Comparison of ENCODE assay signal across 13 cellular contexts in the genomic region with DNA sequence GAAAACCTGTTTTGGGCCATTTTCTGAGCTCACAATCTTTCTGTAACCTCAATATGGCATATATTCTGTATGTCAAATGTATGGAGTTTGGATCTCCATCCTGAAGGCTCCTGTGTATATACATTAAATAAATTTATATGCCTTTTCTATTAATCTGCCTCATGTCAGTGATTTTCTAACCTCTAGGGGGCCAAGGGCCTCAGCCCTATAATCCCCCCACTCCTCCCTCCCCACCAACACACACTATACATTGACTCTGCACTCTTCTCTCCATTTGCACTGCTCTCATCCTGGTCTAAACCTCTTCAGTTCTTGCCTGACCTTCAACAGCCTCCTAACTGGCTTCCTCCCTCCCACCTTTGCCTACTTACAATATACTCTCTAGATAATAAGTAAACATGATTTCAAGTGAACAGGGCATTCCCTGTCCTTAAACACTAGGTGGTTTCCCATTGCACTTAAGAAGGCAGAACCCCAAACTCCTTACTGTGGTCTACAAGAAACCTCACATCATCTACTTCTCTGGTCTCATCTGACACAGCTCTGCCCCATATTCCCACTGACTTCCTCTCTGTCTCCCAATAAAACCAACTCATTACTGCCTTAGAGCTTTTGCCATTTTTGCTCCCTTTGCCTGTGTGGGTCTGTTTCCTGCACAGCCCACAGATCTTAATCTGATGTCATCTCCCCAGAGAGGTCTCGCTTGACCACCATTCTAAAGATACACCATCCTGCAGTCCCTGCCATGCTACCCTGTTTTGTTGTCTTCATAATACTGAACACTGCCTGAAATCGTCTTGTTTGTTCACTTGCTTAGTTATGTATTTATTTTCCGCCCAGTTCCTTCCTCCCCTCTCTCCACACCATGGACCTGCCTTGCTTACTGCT.
DNase-seq lines count a peak whose midpoint lies in the region; ATAC-seq, FAIRE-seq and TF ChIP-seq lines count a peak whose summit lies in the region.
"Had no signal": no experiment of that assay in that cellular context is flagged by ENCODE, and none has a peak within 500 bp of the region (broad histone marks: within the 10 kb centered on the region; RNA-seq: fewer than 3 reads in every experiment).

No MANE protein-coding gene starts in this region.

- TF ChIP-seq RAD21 in H1 (IDR thresholded peaks at IDR 0.05 in 1 of 2, conservative IDR thresholded peaks at IDR 0.05 in 1 of 2; ENCODE audit: low read depth in 2 of 2, low read length in 2 of 2): no peak

- no peak overlapping the region for H2BK20ac ChIP-seq in H1 (ENCODE audit: low read length)

- no peak overlapping the region for H3K18ac ChIP-seq in H1 (ENCODE audit: extremely low read depth, low read length)

- TF ChIP-seq POLR2A in H1 (IDR thresholded peaks at IDR 0.05; ENCODE audit: control extremely low read depth in 1 of 2, low read depth in 2 of 2, low read length in 2 of 2): no peak

- no peak overlapping the region for H3K23ac ChIP-seq in H1 (ENCODE audit: insufficient read length)

- H3K4me1 ChIP-seq in H1 (replicated peaks in 1 of 4; ENCODE audit: control insufficient read depth in 3 of 4, insufficient read depth in 4 of 4, low read length in 3 of 4): no peaks in the 10 kb centered on the region
- H3K4me1 ChIP-seq in smooth muscle cell (ENCODE audit: low read depth): no peaks in the 10 kb centered on the region

- H3K4me3 ChIP-seq in H1 (ENCODE audit: extremely low read depth in 1 of 4, insufficient read depth in 2 of 4, low read depth in 3 of 4, low read length in 4 of 4): no peak overlapping the region
- no peak overlapping the region for H3K4me3 ChIP-seq in smooth muscle cell

- no peaks in the 10 kb centered on the region for H3K79me1 ChIP-seq in H1 (ENCODE audit: low read depth, low read length)

- CTCF ChIA-PET in H1 (lab: Charles Lee; ENCODE audit: partially characterized antibody): interaction anchor here (1.3 to 2.2 kb wide), 2 partner anchors 10 to 12 kb away, joined by 5 to 7 read pairs; no protein-coding TSS in a partner anchor

- no peak for DNase-seq in H1 (ENCODE audit: low read depth in 1 of 2, low spot score in 2 of 2)
- DNase-seq in smooth muscle cell (lab: John Stamatoyannopoulos, UW; ENCODE audit: unreplicated experiment): no peak
- no peak for DNase-seq in caudate nucleus (lab: John Stamatoyannopoulos, UW)
- DNase-seq in D721Med (ENCODE audit: insufficient read length, low spot score): no peak
- no peak for DNase-seq in HT-29 (ENCODE audit: low spot score)
- DNase-seq: activated CD4-positive, alpha-beta T cell treated with anti-CD3 and anti-CD28 coated beads for 36 hours; activated effector memory CD4-positive, alpha-beta T cell treated with Interleukin-2 at 50 U/mL for 16 hours had no signal

- no peak overlapping the region for H2BK120ac ChIP-seq in H1 (replicated peaks; ENCODE audit: low read depth, low read length)

- no peak overlapping the region for H4K8ac ChIP-seq in H1 (ENCODE audit: extremely low read depth, insufficient read depth, low read length)

- ATAC-seq in GM18867 (IDR thresholded peaks at IDR 0.05; ENCODE audit: unreplicated experiment): peak; percentile 66
- ATAC-seq in GM21529 (IDR thresholded peaks at IDR 0.05; ENCODE audit: unreplicated experiment): peak; percentile 78
- peak; percentile 87 for ATAC-seq in HG03135 (IDR thresholded peaks at IDR 0.05; ENCODE audit: unreplicated experiment)
- ATAC-seq: activated CD4-positive, alpha-beta T cell treated with anti-CD3 and anti-CD28 coated beads for 36 hours; natural killer cell treated with Interleukin-12 subunit alpha and Interleukin-12 subunit beta and Interleukin-15 and Interleukin-18, amount 100 ng/mL, for 72 hours had no signal

- H3K4ac ChIP-seq in H1 (replicated peaks; ENCODE audit: insufficient read length, low read depth, low read length): no peak overlapping the region

- 89% methylated on average over 3 of the region's 3 CpGs; no CpG with 5 or more reads in 1 of the 2 experiments for WGBS in H1 (ENCODE audit: extremely low coverage in 1 of 2, insufficient coverage in 1 of 2, insufficient read length in 1 of 2, insufficient replicate concordance in 2 of 2, low coverage in 1 of 2, low lambda C conversion rate in 2 of 2, missing lambda C conversion rate in 1 of 2), 2 experiments
- 85% methylated on average over 3 of the region's 3 CpGs for WGBS in smooth muscle cell (ENCODE audit: low lambda C conversion rate)

- no peak overlapping the region for H2BK12ac ChIP-seq in H1 (ENCODE audit: low read depth, low read length)

- no peak overlapping the region for H3K4me2 ChIP-seq in H1 (ENCODE audit: insufficient read depth in 1 of 2, low read depth in 2 of 2, low read length in 2 of 2)
- no peak overlapping the region for H3K4me2 ChIP-seq in smooth muscle cell

- H2BK15ac ChIP-seq in H1 (ENCODE audit: low read length): no peak overlapping the region

- no peaks in the 10 kb centered on the region for H3F3A ChIP-seq in smooth muscle cell (ENCODE audit: low read depth)

- H3K23me2 ChIP-seq in H1 (ENCODE audit: low read depth, low read length): no peaks in the 10 kb centered on the region

- no peak overlapping the region for H4K91ac ChIP-seq in H1 (replicated peaks; ENCODE audit: insufficient read length, low read length)

- no peak overlapping the region for H4K5ac ChIP-seq in H1 (ENCODE audit: insufficient read length, low read depth, low read length)

- H2AK5ac ChIP-seq in H1 (ENCODE audit: low read depth, low read length): no peak overlapping the region

- TF ChIP-seq EP300 in H1 (IDR thresholded peaks at IDR 0.05; ENCODE audit: borderline replicate concordance in 1 of 2, low read depth in 2 of 2, low read length in 2 of 2): no peak

- H3K27me3 ChIP-seq in H1 (replicated peaks in 1 of 4; ENCODE audit: control insufficient read depth in 3 of 4, extremely low read depth in 1 of 4, insufficient read depth in 3 of 4, low read length in 3 of 4): no peaks in the 10 kb centered on the region
- no peaks in the 10 kb centered on the region for H3K27me3 ChIP-seq in smooth muscle cell (ENCODE audit: low read depth)

- H3K79me2 ChIP-seq in H1 (ENCODE audit: control insufficient read depth in 1 of 2, insufficient read depth in 2 of 2, low read length in 2 of 2): no peaks in the 10 kb centered on the region
- no peaks in the 10 kb centered on the region for H3K79me2 ChIP-seq in smooth muscle cell (ENCODE audit: low read depth)

- TF ChIP-seq CTCF in H1 (IDR thresholded peaks at IDR 0.05; ENCODE audit: control extremely low read depth in 1 of 3, insufficient read depth in 1 of 3, low read depth in 1 of 3, low read length in 3 of 3) (peak in 1 of 3 experiments; percentile 6; a peak in 1 of 4 replicates), smooth muscle cell (IDR thresholded peaks at IDR 0.05; ENCODE audit: borderline replicate concordance, insufficient read depth, poor library complexity, severe bottlenecking) (no peak), D721Med (IDR thresholded peaks at IDR 0.05; ENCODE audit: insufficient read depth, missing control alignments) (no peak)

- H3K36me3 ChIP-seq in H1 (ENCODE audit: control insufficient read depth in 2 of 4, insufficient read depth in 4 of 4, low read length in 3 of 4) (no peaks in the 10 kb centered on the region), smooth muscle cell (ENCODE audit: low read depth) (no peaks in the 10 kb centered on the region)

- no peak overlapping the region for H3K14ac ChIP-seq in H1 (ENCODE audit: insufficient read length)

- H3K9ac ChIP-seq in H1 (replicated peaks in 1 of 4; ENCODE audit: extremely low read depth in 1 of 4, low read depth in 3 of 4, low read length in 3 of 4) (no peak overlapping the region), smooth muscle cell (ENCODE audit: low read depth) (no peak overlapping the region)

- POLR2A ChIA-PET in H1 (lab: Charles Lee; ENCODE audit: partially characterized antibody): no interaction called here

- FAIRE-seq in H1 (lab: Jason Lieb, UNC) (no peak), D721Med (lab: Jason Lieb, UNC) (no peak)
- FAIRE-seq: keratinocyte, urothelium cell line had no signal

- H4K20me1 ChIP-seq in H1 (replicated peaks in 1 of 2; ENCODE audit: control insufficient read depth in 1 of 2, insufficient read depth in 2 of 2, low read length in 2 of 2) (no peaks in the 10 kb centered on the region), smooth muscle cell (ENCODE audit: low read depth) (no peaks in the 10 kb centered on the region)

- H3K27ac ChIP-seq in H1 (ENCODE audit: low read depth, low read length) (no peak overlapping the region), smooth muscle cell (ENCODE audit: low read depth) (no peak overlapping the region), caudate nucleus (ENCODE audit: low read depth, low read length) (no peak overlapping the region)

- H2AFZ ChIP-seq in H1 (ENCODE audit: low read length): peak overlapping the region; percentile 24; the same call in 1 of the 2 replicates
- no peak overlapping the region for H2AFZ ChIP-seq in smooth muscle cell (ENCODE audit: low read depth)

- no peak overlapping the region for H3K56ac ChIP-seq in H1 (replicated peaks; ENCODE audit: insufficient read length, low read depth, low read length)

- H2BK5ac ChIP-seq in H1 (ENCODE audit: low read depth, low read length): no peak overlapping the region

- 0 out of 4 replicates have a peak, but pooled peaks cover 0 to 2% of the 10 kb centered on the region in 2 experiments for H3K9me3 ChIP-seq in H1 (ENCODE audit: insufficient read depth in 2 of 2, low read depth in 1 of 2, low read length in 1 of 2)
- H3K9me3 ChIP-seq in smooth muscle cell (replicated peaks; ENCODE audit: low read depth): no peaks in the 10 kb centered on the region

TF ChIP-seq in H1, 55 proteins besides CTCF, POLR2A, EP300 and RAD21:
- no peak for TF ChIP-seq POLR2AphosphoS5 (IDR thresholded peaks at IDR 0.05; ENCODE audit: low read depth, low read length)
- no peak for TF ChIP-seq SP4 (IDR thresholded peaks at IDR 0.05; ENCODE audit: low read length)
- no peak for TF ChIP-seq SIRT6 (IDR thresholded peaks at IDR 0.05; ENCODE audit: low read length)
TF ChIP-seq in H1: peak in this region for 0.
